Comparison of ENCODE assay signal across 3 cellular contexts in the genomic region with DNA sequence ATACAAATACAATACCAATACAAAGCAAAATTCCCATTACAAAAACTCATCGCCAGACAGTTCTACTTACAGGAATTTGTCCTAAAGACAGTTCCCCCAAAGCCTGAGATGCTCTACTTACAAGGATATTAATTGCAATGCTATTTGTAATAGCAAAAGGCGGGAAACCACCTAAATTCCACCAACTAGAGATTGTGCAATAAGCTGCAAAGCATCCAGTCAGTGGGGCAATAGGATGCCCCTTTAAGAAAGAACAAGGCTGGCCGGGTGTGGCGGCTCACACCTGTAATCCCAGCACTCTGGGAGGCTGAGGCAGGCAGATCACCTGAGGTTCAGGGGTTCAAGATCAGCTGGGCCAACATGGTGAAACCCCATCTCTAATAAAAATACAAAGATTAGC.
TF ChIP-seq lines count a peak whose summit lies in the region.

No MANE protein-coding gene starts in this region.

TF ChIP-seq in A549, 52 proteins besides CTCF, POLR2A, EP300 and RAD21:
- TF ChIP-seq CEBPB (IDR thresholded peaks at IDR 0.05) (peak; percentile 52 to 80; a peak in 3 of 4 replicates), POLR2AphosphoS2 (conservative IDR thresholded peaks at IDR 0.05; ENCODE audit: low read length) (no peak), MAZ (IDR thresholded peaks at IDR 0.05; ENCODE audit: borderline replicate concordance, low read depth, low read length) (no peak)
- TF ChIP-seq, protein P1, sequence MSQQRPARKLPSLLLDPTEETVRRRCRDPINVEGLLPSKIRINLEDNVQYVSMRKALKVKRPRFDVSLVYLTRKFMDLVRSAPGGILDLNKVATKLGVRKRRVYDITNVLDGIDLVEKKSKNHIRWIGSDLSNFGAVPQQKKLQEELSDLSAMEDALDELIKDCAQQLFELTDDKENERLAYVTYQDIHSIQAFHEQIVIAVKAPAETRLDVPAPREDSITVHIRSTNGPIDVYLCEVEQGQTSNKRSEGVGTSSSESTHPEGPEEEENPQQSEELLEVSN (IDR thresholded peaks at IDR 0.05; ENCODE audit: borderline replicate concordance, low read depth): no peak
- TF ChIP-seq, protein P2, sequence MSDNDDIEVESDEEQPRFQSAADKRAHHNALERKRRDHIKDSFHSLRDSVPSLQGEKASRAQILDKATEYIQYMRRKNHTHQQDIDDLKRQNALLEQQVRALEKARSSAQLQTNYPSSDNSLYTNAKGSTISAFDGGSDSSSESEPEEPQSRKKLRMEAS (IDR thresholded peaks at IDR 0.05): no peak

TF ChIP-seq in IMR-90, 13 proteins besides CTCF, POLR2A, EP300 and RAD21:
- TF ChIP-seq, protein P3, sequence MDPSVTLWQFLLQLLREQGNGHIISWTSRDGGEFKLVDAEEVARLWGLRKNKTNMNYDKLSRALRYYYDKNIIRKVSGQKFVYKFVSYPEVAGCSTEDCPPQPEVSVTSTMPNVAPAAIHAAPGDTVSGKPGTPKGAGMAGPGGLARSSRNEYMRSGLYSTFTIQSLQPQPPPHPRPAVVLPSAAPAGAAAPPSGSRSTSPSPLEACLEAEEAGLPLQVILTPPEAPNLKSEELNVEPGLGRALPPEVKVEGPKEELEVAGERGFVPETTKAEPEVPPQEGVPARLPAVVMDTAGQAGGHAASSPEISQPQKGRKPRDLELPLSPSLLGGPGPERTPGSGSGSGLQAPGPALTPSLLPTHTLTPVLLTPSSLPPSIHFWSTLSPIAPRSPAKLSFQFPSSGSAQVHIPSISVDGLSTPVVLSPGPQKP (IDR thresholded peaks at IDR 0.05; ENCODE audit: borderline replicate concordance, low read depth, low read length): no peak
- TF ChIP-seq NFE2L2 (IDR thresholded peaks at IDR 0.05; ENCODE audit: low read depth, low read length) (no peak), BHLHE40 (IDR thresholded peaks at IDR 0.05; ENCODE audit: low read depth, low read length) (no peak), CEBPB (IDR thresholded peaks at IDR 0.05; ENCODE audit: low read depth, low read length) (peak; percentile 71), CHD1 (IDR thresholded peaks at IDR 0.05; ENCODE audit: low read depth, low read length) (no peak)

TF ChIP-seq in K562, 482 proteins besides CTCF, POLR2A, EP300 and RAD21:
- TF ChIP-seq SMAD3 (CRISPR knock-in tag; conservative IDR thresholded peaks at IDR 0.05) (no peak), RBBP5 (IDR thresholded peaks at IDR 0.05; ENCODE audit: borderline replicate concordance, insufficient read depth, low read length, poor library complexity, severe bottlenecking) (no peak), CEBPB (tag; IDR thresholded peaks at IDR 0.05) (peak; percentile 83), CEBPG (CRISPR knock-in tag; IDR thresholded peaks at IDR 0.05) (no peak), CEBPG (tag; conservative IDR thresholded peaks at IDR 0.05 in 1 of 2, IDR thresholded peaks at IDR 0.05 in 1 of 2) (peak; percentile 34 to 72; a peak in 2 of 4 replicates)
